In genomic region chr16:782263-782662, GRCh38 we compare ENCODE assay signal across 26 cellular contexts. TPM values are rescaled to one million over a fixed set of nuclear protein-coding genes. Genes with fewer than 3 reads are reported as not detected.
"Had no signal": no experiment of that assay in that cellular context is flagged by ENCODE, and none has a peak within 500 bp of the region (broad histone marks: within the 10 kb centered on the region; RNA-seq: fewer than 3 reads in every experiment).

No MANE protein-coding gene starts in this region.

- H3K27me3 ChIP-seq: hepatocyte had no signal

- H2AFZ ChIP-seq: hepatocyte, parathyroid adenoma had no signal

- H3K27ac ChIP-seq: colonic mucosa, esophagus squamous epithelium, hepatocyte, parathyroid adenoma, psoas muscle, thoracic aorta, transverse colon had no signal

- DNase-seq: colonic mucosa; dermis blood vessel endothelial cell; esophagus squamous epithelium; foreskin fibroblast; left colon; left ventricle myocardium superior; mesenchymal stem cell; midbrain; naive B cell; psoas muscle; retina; stimulated activated CD4-positive, alpha-beta T cell treated with anti-CD3 and anti-CD28 coated beads, Interleukin-2, amount 100 ng/mL, for 24 hours; stimulated activated CD4-positive, alpha-beta T cell treated with anti-CD3 and anti-CD28 coated beads, Interleukin-4, amount 100 ng/mL, for 4 hours; stimulated activated naive B cell treated with anti-CD40 and anti-IgM and Interleukin-4, amounts not matched to agents 10 μg/mL and 1 μg/mL and 100 μg/mL, for 72 hours; substantia nigra; transverse colon had no signal

- ATAC-seq: left ventricle myocardium superior; psoas muscle; sciatic nerve; stimulated activated naive B cell treated with anti-CD40 and anti-IgM and Interleukin-4, amounts not matched to agents 10 μg/mL and 1 μg/mL and 100 μg/mL, for 72 hours had no signal

- H3K79me2 ChIP-seq: parathyroid adenoma had no signal

- H3K9me3 ChIP-seq: colonic mucosa, esophagus squamous epithelium, psoas muscle, stomach, thoracic aorta, transverse colon had no signal

- H3K36me3 ChIP-seq: thoracic aorta, transverse colon had no signal

- H3K4me2 ChIP-seq: hepatocyte had no signal

- H3K9ac ChIP-seq: parathyroid adenoma had no signal

- H3K4me3 ChIP-seq: colonic mucosa, esophagus squamous epithelium, hepatocyte, lung, psoas muscle, skin epidermis, thoracic aorta, transverse colon had no signal

RNA-seq across cellular contexts. Expression of gene GNG13, which starts 18.3 kb away (rescaled TPM):
- total RNA-seq: dermis blood vessel endothelial cell, epithelial cell of proximal tubule, esophagus squamous epithelium, hepatocyte, kidney epithelial cell, left ventricle myocardium superior, lung, omental fat pad, psoas muscle, sciatic nerve, stomach, thoracic aorta had no signal
- polyA plus RNA-seq: hepatocyte, lung, psoas muscle, stomach had no signal

RNA-seq across cellular contexts. Expression of gene MSLN, which starts 21.7 kb away (rescaled TPM):
- total RNA-seq: dermis blood vessel endothelial cell had no signal
